In the genomic region with DNA sequence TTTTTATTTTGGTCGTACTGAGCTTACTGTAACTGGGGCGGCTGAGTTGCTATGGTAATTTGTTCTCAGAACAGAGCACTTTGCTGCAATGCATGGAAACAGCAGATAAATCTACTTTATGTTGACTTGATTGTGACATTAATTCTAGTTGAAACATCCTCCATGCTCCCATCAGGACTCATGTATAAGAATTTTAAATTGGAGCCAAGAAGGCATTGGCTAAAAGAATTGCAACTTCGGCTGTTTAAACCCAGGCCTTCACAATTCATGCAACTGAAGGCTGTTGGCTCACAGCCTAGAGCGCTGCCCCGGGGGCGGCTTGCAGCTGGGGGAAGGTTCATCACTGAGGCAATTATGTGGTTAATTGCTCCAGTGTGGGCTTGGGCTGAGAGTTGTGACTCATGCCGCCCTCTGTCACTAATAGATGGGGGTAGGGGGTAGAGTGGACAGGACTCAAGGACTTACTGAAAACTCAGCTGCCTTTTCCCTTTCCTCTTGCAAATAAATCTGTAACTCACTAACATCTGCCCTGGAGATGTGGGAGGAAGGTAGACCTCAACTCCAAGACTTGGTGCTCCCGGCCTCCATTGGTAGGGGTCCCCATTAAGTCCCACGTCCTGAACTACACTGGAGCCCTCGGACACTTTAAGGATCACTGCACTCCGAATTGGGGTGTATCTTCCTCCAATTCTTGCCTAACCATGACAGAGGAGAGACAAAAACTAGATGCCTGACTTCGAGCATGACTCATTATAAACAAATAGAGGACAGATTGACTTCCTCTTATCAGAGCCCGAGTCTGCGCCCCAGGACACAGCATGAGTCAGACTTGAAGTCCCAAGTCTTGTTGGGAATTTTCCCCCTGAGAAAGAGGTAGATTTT, we compare ENCODE assay signal across 8 cellular contexts. TPM values are rescaled to one million over a fixed set of nuclear protein-coding genes. Genes with fewer than 3 reads are reported as not detected.
DNase-seq lines count a peak whose midpoint lies in the region; ATAC-seq, FAIRE-seq and TF ChIP-seq lines count a peak whose summit lies in the region.

No MANE protein-coding gene starts in this region.

- H3K27me3 ChIP-seq in GM23338 (ENCODE audit: insufficient read depth) (no peaks in the 10 kb centered on the region), SK-N-SH (ENCODE audit: insufficient read depth) (no peaks in the 10 kb centered on the region), endothelial cell of umbilical vein (ENCODE audit: control insufficient read depth in 2 of 2, insufficient read depth in 2 of 2, low read length in 2 of 2) (no peaks in the 10 kb centered on the region), aorta (ENCODE audit: control insufficient read depth in 1 of 2, insufficient read depth in 2 of 2, low read length in 1 of 2) (no peaks in the 10 kb centered on the region)

- peak overlapping the region; percentile 55 for H3K4me3 Mint-ChIP-seq in activated CD8-positive, alpha-beta memory T cell treated with anti-CD3 and anti-CD28 coated beads, Interleukin-2, amount 10 ng/mL, durations not matched to agents 7 days and 5 days
- H3K4me3 Mint-ChIP-seq in GM23338, result no peak overlapping the region

- peak; percentile 92 for FAIRE-seq in endothelial cell of umbilical vein (lab: Jason Lieb, UNC)

- WGBS in SK-N-SH (ENCODE audit: low lambda C conversion rate), result 8% methylated on average over 14 of the region's 14 CpGs
- 22 to 23% methylated on average over 14 of the region's 14 CpGs for WGBS in aorta, 2 donors

- BruUV-seq in endothelial cell of umbilical vein (replicated peaks; lab: Mats Ljungman, UMichigan), result TSS peak; percentile 40

- peak overlapping the region; percentile 42 for H3K27ac Mint-ChIP-seq in activated CD8-positive, alpha-beta memory T cell treated with anti-CD3 and anti-CD28 coated beads, Interleukin-2, amount 10 ng/mL, durations not matched to agents 7 days and 5 days
- H3K27ac Mint-ChIP-seq in GM23338, result no peak overlapping the region

- TF ChIP-seq EP300 in SK-N-SH (IDR thresholded peaks at IDR 0.05; ENCODE audit: borderline replicate concordance in 1 of 2, low read depth in 1 of 2, low read length in 1 of 2), result no peak

- H3K9me3 Mint-ChIP-seq in activated CD8-positive, alpha-beta memory T cell treated with anti-CD3 and anti-CD28 coated beads, Interleukin-2, amount 10 ng/mL, durations not matched to agents 7 days and 5 days (ENCODE audit: low read depth), result no peaks in the 10 kb centered on the region
- H3K9me3 Mint-ChIP-seq in GM23338, result no peaks in the 10 kb centered on the region

- H3K9me3 ChIP-seq in SK-N-SH (no peaks in the 10 kb centered on the region), endothelial cell of umbilical vein (replicated peaks; ENCODE audit: control insufficient read depth, insufficient read depth, low read length) (no peaks in the 10 kb centered on the region), aorta (ENCODE audit: control insufficient read depth, low read length) (no peaks in the 10 kb centered on the region)

- no peak overlapping the region for H3K27ac ChIP-seq in GM23338 (ENCODE audit: low read depth)
- H3K27ac ChIP-seq in SK-N-SH (ENCODE audit: low read depth in 2 of 2, low read length in 1 of 2), result peak overlapping the region; percentile 67 to 93
- peak overlapping the region; percentile 88 for H3K27ac ChIP-seq in endothelial cell of umbilical vein (ENCODE audit: insufficient read depth, low read depth, low read length)
- peak overlapping the region in 1 of 2 donors; percentile 10 for H3K27ac ChIP-seq in aorta (ENCODE audit: low read depth in 1 of 2, low read length in 2 of 2)

- no peaks in the 10 kb centered on the region for H3K79me2 ChIP-seq in GM23338 (replicated peaks; ENCODE audit: insufficient read depth)
- H3K79me2 ChIP-seq in SK-N-SH (ENCODE audit: insufficient read depth), result no peaks in the 10 kb centered on the region
- H3K79me2 ChIP-seq in endothelial cell of umbilical vein (ENCODE audit: control insufficient read depth, insufficient read depth, low read length), result no peaks in the 10 kb centered on the region

- H3K4me1 Mint-ChIP-seq in activated CD8-positive, alpha-beta memory T cell treated with anti-CD3 and anti-CD28 coated beads, Interleukin-2, amount 10 ng/mL, durations not matched to agents 7 days and 5 days, result peaks cover 18% of the 10 kb centered on the region
- peaks cover 16% of the 10 kb centered on the region for H3K4me1 Mint-ChIP-seq in GM23338

- dilution Hi-C loops in endothelial cell of umbilical vein (cut with MboI; ENCODE audit: extremely low pct_ligation_motif_present, low sequenced_read_pairs), result no loop called here

- H4K20me1 ChIP-seq in GM23338 (replicated peaks; ENCODE audit: insufficient read depth), result no peaks in the 10 kb centered on the region
- no peaks in the 10 kb centered on the region for H4K20me1 ChIP-seq in SK-N-SH (ENCODE audit: insufficient read depth)
- no peaks in the 10 kb centered on the region for H4K20me1 ChIP-seq in endothelial cell of umbilical vein (replicated peaks; ENCODE audit: control insufficient read depth, extremely low read depth, insufficient read depth, low read length)

- H3K4me1 ChIP-seq in GM23338 (ENCODE audit: insufficient read depth) (no peaks in the 10 kb centered on the region; the same call in 1 of the 2 replicates), SK-N-SH (ENCODE audit: control insufficient read depth in 1 of 2, insufficient read depth in 2 of 2, low read depth in 1 of 2, low read length in 1 of 2) (peaks cover 7 to 11% of the 10 kb centered on the region in 2 experiments; a peak in 2 of 4 replicates), endothelial cell of umbilical vein (ENCODE audit: control insufficient read depth, extremely low read depth, insufficient read depth, low read length) (peaks cover 16% of the 10 kb centered on the region), aorta (ENCODE audit: control insufficient read depth in 1 of 2, insufficient read depth in 2 of 2, low read length in 2 of 2) (no peaks in the 10 kb centered on the region)

- CTCF ChIA-PET in activated CD8-positive, alpha-beta memory T cell treated with anti-CD3 and anti-CD28 coated beads, Interleukin-2, amount 10 ng/mL, durations not matched to agents 7 days and 5 days (lab: Charles Lee), result interaction anchor here (0.7 to 1.5 kb wide), 4 partner anchors 14 to 38 kb away, joined by 3 to 5 read pairs (median 4); a partner anchor contains a TSS
- CTCF ChIA-PET in SK-N-SH (lab: Yijun Ruan, JAX), result interaction anchor here (0.6 to 0.8 kb wide), 2 partner anchors 34 to 328 kb away, joined by 3 read pairs; no protein-coding TSS in a partner anchor
- CTCF ChIA-PET in endothelial cell of umbilical vein (lab: Charles Lee), result interaction anchor here (0.6 to 1.3 kb wide), 5 partner anchors 10 to 209 kb away, joined by 3 to 4 read pairs (median 3); a partner anchor contains a TSS

- H2AFZ ChIP-seq in GM23338, result peak overlapping the region; percentile 80
- H2AFZ ChIP-seq in SK-N-SH (ENCODE audit: low read depth), result peak overlapping the region; percentile 81
- H2AFZ ChIP-seq in endothelial cell of umbilical vein (ENCODE audit: low read depth, low read length), result peak overlapping the region; percentile 56

- no peak for TF ChIP-seq POLR2A in endothelial cell of umbilical vein (IDR thresholded peaks at IDR 0.05; ENCODE audit: low read depth, low read length)

- no peaks in the 10 kb centered on the region for H3F3A ChIP-seq in GM23338 (replicated peaks; ENCODE audit: low read depth)
- H3F3A ChIP-seq in SK-N-SH (replicated peaks; ENCODE audit: insufficient read depth), result peaks cover 21% of the 10 kb centered on the region

- no peaks in the 10 kb centered on the region for H3K36me3 ChIP-seq in GM23338 (ENCODE audit: insufficient read depth)
- H3K36me3 ChIP-seq in SK-N-SH (replicated peaks in 1 of 2; ENCODE audit: control insufficient read depth in 1 of 2, insufficient read depth in 2 of 2, low read length in 1 of 2), result no peaks in the 10 kb centered on the region
- no peaks in the 10 kb centered on the region for H3K36me3 ChIP-seq in endothelial cell of umbilical vein (ENCODE audit: control insufficient read depth in 2 of 2, extremely low read depth in 1 of 2, insufficient read depth in 2 of 2, low read length in 2 of 2)
- H3K36me3 ChIP-seq in aorta (ENCODE audit: control insufficient read depth in 1 of 2, insufficient read depth in 2 of 2, low read length in 1 of 2), result no peaks in the 10 kb centered on the region

- no peak overlapping the region for H3K4me2 ChIP-seq in GM23338
- peak overlapping the region; percentile 73 for H3K4me2 ChIP-seq in SK-N-SH
- peak overlapping the region; percentile 54 for H3K4me2 ChIP-seq in endothelial cell of umbilical vein (ENCODE audit: insufficient read depth, low read length)

- DNase-seq in activated CD8-positive, alpha-beta memory T cell treated with anti-CD3 and anti-CD28 coated beads, Interleukin-2, amount 10 ng/mL, durations not matched to agents 7 days and 5 days, result peak; percentile 48
- no peak for DNase-seq in activated CD8-positive, alpha-beta memory T cell treated with anti-CD3 and anti-CD28 coated beads for 24 hours
- DNase-seq in GM23338 (ENCODE audit: low spot score), result no peak
- peak; percentile 63 to 70 for DNase-seq in Kasumi-1 (lab: John Stamatoyannopoulos, UW)
- DNase-seq in SK-N-SH, result peak; percentile 37
- DNase-seq in endothelial cell of umbilical vein (ENCODE audit: low read depth, low spot score), result peak; percentile 91
- DNase-seq in myocyte (ENCODE audit: low read depth), result peak; percentile 89
- DNase-seq in aorta, result peak; percentile 81 to 82

- no peaks in the 10 kb centered on the region for H3K9me1 ChIP-seq in endothelial cell of umbilical vein (replicated peaks; ENCODE audit: control insufficient read depth, extremely low read depth, insufficient read depth, low read length)

- H3K9ac ChIP-seq in SK-N-SH (peak overlapping the region; percentile 7; the same call in 1 of the 2 replicates), endothelial cell of umbilical vein (replicated peaks; ENCODE audit: extremely low read depth, insufficient read depth, low read length) (peak overlapping the region; percentile 48)

- no peak for TF ChIP-seq RAD21 in SK-N-SH (IDR thresholded peaks at IDR 0.05; ENCODE audit: low read length)

- TF ChIP-seq CTCF in GM23338 (conservative IDR thresholded peaks at IDR 0.05; ENCODE audit: low read depth in 2 of 2) (no peak), SK-N-SH (IDR thresholded peaks at IDR 0.05) (no peak), endothelial cell of umbilical vein (IDR thresholded peaks at IDR 0.05; ENCODE audit: extremely low read depth in 1 of 2, insufficient read depth in 1 of 2, low read depth in 1 of 2, low read length in 2 of 2) (no peak)

- H3K36me3 Mint-ChIP-seq in activated CD8-positive, alpha-beta memory T cell treated with anti-CD3 and anti-CD28 coated beads, Interleukin-2, amount 10 ng/mL, durations not matched to agents 7 days and 5 days, result no peaks in the 10 kb centered on the region
- no peaks in the 10 kb centered on the region for H3K36me3 Mint-ChIP-seq in GM23338 (ENCODE audit: low read depth)

- peaks cover 15% of the 10 kb centered on the region for H3K27me3 Mint-ChIP-seq in activated CD8-positive, alpha-beta memory T cell treated with anti-CD3 and anti-CD28 coated beads, Interleukin-2, amount 10 ng/mL, durations not matched to agents 7 days and 5 days
- peaks cover 6% of the 10 kb centered on the region for H3K27me3 Mint-ChIP-seq in GM23338 (ENCODE audit: insufficient read depth, low read depth, poor library complexity)

- intact Hi-C loops in endothelial cell of umbilical vein (cut with micrococcal nuclease) (loop anchor here (1.0 to 10.0 kb wide), 6 partner anchors 45 to 327 kb away; a partner anchor contains a TSS), aorta (cut with DNase I) (no loop called here)

- H3K4me3 ChIP-seq in GM23338 (no peak overlapping the region), SK-N-SH (ENCODE audit: low read depth in 2 of 2, low read length in 1 of 2) (peak overlapping the region; percentile 31 to 49; a peak in 3 of 4 replicates), endothelial cell of umbilical vein (replicated peaks in 1 of 3; ENCODE audit: insufficient read depth in 1 of 3, low read depth in 1 of 3, low read length in 3 of 3) (peak overlapping the region in 1 of 3 experiments; percentile 37), aorta (ENCODE audit: low read length in 2 of 2) (peak overlapping the region; percentile 21 to 40)

- H3K9me2 ChIP-seq in GM23338 (ENCODE audit: insufficient read depth) (no peaks in the 10 kb centered on the region), SK-N-SH (no peaks in the 10 kb centered on the region)

- POLR2A ChIA-PET in SK-N-SH (lab: Yijun Ruan, JAX) (no interaction called here), endothelial cell of umbilical vein (lab: Charles Lee) (no interaction called here)

- peak; percentile 78 for ATAC-seq in activated CD8-positive, alpha-beta memory T cell treated with anti-CD3 and anti-CD28 coated beads, Interleukin-2, amount 10 ng/mL, durations not matched to agents 7 days and 5 days
- ATAC-seq in GM23338 (peak; percentile 81), aorta (ENCODE audit: low FRiP score) (peak; percentile 87)

RNA-seq across cellular contexts. Expression of a gene that starts 37.5 kb away (rescaled TPM):
- total RNA-seq in activated CD8-positive, alpha-beta memory T cell treated with anti-CD3 and anti-CD28 coated beads, Interleukin-2, amount 10 ng/mL, durations not matched to agents 7 days and 5 days, result 10 to 100 TPM; 12.6 to 13.1 TPM
- total RNA-seq in GM23338 (2014; rRNA removed; shearing (Covaris generic)), result 5.4 and 8.2 TPM in 2 replicates
- polyA plus RNA-seq in GM23338 (2016; fragmentation: Nextera tagmentation; extraction: Ambion mirVana), result 21.6 and 24.0 TPM in 2 replicates
- polyA plus RNA-seq in SK-N-SH (2012; rRNA removed), result 1.8 and 2.8 TPM in 2 replicates
- 2.0 and 2.4 TPM in 2 replicates for polyA plus RNA-seq in SK-N-SH (2012; cell fraction: cytosol; rRNA removed)
- polyA plus RNA-seq in SK-N-SH (2012; cell fraction: nucleus; rRNA removed), result 5.0 and 5.7 TPM in 2 replicates
- total RNA-seq in endothelial cell of umbilical vein, result 15.1 and 17.1 TPM in 2 replicates
- polyA plus RNA-seq in endothelial cell of umbilical vein, result 3.0 and 4.9 TPM in 2 replicates
- 2.0 and 2.4 TPM in 2 replicates for polyA plus RNA-seq in endothelial cell of umbilical vein (2011; cell fraction: cytosol; rRNA removed)
- 3.4 and 5.5 TPM in 2 replicates for polyA plus RNA-seq in endothelial cell of umbilical vein (2011; cell fraction: nucleus; rRNA removed)
- 9.6 and 12.5 TPM in 2 replicates for polyA plus RNA-seq in endothelial cell of umbilical vein (2012)
- polyA minus RNA-seq in endothelial cell of umbilical vein, result 16.2 and 25.2 TPM in 2 replicates
- 27.7 TPM for polyA minus RNA-seq in endothelial cell of umbilical vein (2011; cell fraction: cytosol; rRNA and poly(A)+ RNA removed)
- polyA minus RNA-seq in endothelial cell of umbilical vein (2011; cell fraction: nucleus; rRNA and poly(A)+ RNA removed), result 8.7 and 13.6 TPM in 2 replicates
- total RNA-seq in myocyte, result 11.4 and 13.7 TPM in 2 replicates
- polyA plus RNA-seq in myocyte (2012), result 4.3 TPM
- total RNA-seq in aorta, result 10 to 100 TPM in 1 of 2 donors, 1 to 10 TPM in 1; 9.1 to 14.0 TPM
- polyA plus RNA-seq in aorta, result 1 to 10 TPM; 2.2 to 6.4 TPM

Comparison
In these comparisons a context has a peak if more than half of its experiments do, and no peak if none do; other contexts are left out.
1. DNase-seq: peak in activated CD8-positive, alpha-beta memory T cell treated with anti-CD3 and anti-CD28 coated beads, Interleukin-2, amount 10 ng/mL, durations not matched to agents 7 days and 5 days (single experiment), Kasumi-1 (2 of 2), SK-N-SH (single experiment), endothelial cell of umbilical vein (single experiment), myocyte (single experiment) and aorta (2 of 2); none in activated CD8-positive, alpha-beta memory T cell treated with anti-CD3 and anti-CD28 coated beads for 24 hours (single experiment) and GM23338 (single experiment).
2. Peak in every context shown above with its lines, with median percentiles within 50 percentile points of each other: ATAC-seq and H2AFZ ChIP-seq.